Comparison of ENCODE assay signal across 9 cellular contexts in genomic region chr18:8771930-8772329, GRCh38.
DNase-seq lines count a peak whose midpoint lies in the region; TF ChIP-seq lines count a peak whose summit lies in the region.
"Had no signal": no experiment of that assay in that cellular context is flagged by ENCODE, and none has a peak within 500 bp of the region (broad histone marks: within the 10 kb centered on the region; RNA-seq: fewer than 3 reads in every experiment).

No MANE protein-coding gene starts in this region.

- H3K36me3 ChIP-seq in hepatocyte (replicated peaks; ENCODE audit: insufficient read depth, low read depth) (no peaks in the 10 kb centered on the region), ovary (no peaks in the 10 kb centered on the region), OCI-LY7 (ENCODE audit: insufficient read depth, low read length) (peaks cover 44% of the 10 kb centered on the region)
- H3K36me3 ChIP-seq: uterus had no signal

- WGBS in hepatocyte (ENCODE audit: low lambda C conversion rate, missing lambda C conversion rate): 84% methylated on average over 8 of the region's 8 CpGs
- 73 to 88% (median 81%) methylated on average over 8 of the region's 8 CpGs for WGBS in ovary, 3 donors

- DNase-seq in Daoy (ENCODE audit: low read depth) (peak; percentile 11), NCI-H345 treated with DMSO at 0.1 percent for 48 hours (lab: John Stamatoyannopoulos, UW; ENCODE audit: unreplicated experiment) (peak; percentile 44), coronary artery (ENCODE audit: low spot score) (peak; percentile 53), pons (ENCODE audit: low spot score) (peak; percentile 57), hepatocyte (ENCODE audit: low spot score) (no peak), ovary (no peak), OCI-LY7 (ENCODE audit: low spot score) (no peak)
- DNase-seq: HCEC 1CT, uterus had no signal

- H3K4me1 ChIP-seq in hepatocyte (ENCODE audit: insufficient read depth) (peaks cover 6% of the 10 kb centered on the region), ovary (ENCODE audit: insufficient read depth) (no peaks in the 10 kb centered on the region), OCI-LY7 (ENCODE audit: insufficient read depth, low read length, poor library complexity, severe bottlenecking) (no peaks in the 10 kb centered on the region)
- H3K4me1 ChIP-seq: uterus had no signal

- no peak overlapping the region for H2AFZ ChIP-seq in hepatocyte
- no peak overlapping the region for H2AFZ ChIP-seq in OCI-LY7 (ENCODE audit: low read length)

- H3K27me3 ChIP-seq in hepatocyte: no peaks in the 10 kb centered on the region
- no peaks in the 10 kb centered on the region for H3K27me3 ChIP-seq in ovary
- H3K27me3 ChIP-seq: uterus had no signal

- H3K9me3 ChIP-seq in hepatocyte (ENCODE audit: low read depth) (no peaks in the 10 kb centered on the region), ovary (no peaks in the 10 kb centered on the region), OCI-LY7 (ENCODE audit: low read length) (no peaks in the 10 kb centered on the region)
- H3K9me3 ChIP-seq: uterus had no signal

- no peak for TF ChIP-seq EP300 in ovary (IDR thresholded peaks at IDR 0.05)

- no peak overlapping the region for H3K27ac ChIP-seq in coronary artery
- no peak overlapping the region for H3K27ac ChIP-seq in hepatocyte
- H3K27ac ChIP-seq in ovary: no peak overlapping the region
- H3K27ac ChIP-seq in OCI-LY7 (ENCODE audit: low read depth, low read length, poor library complexity, severe bottlenecking): no peak overlapping the region
- H3K27ac ChIP-seq: uterus had no signal

- CTCF ChIA-PET in OCI-LY7 (lab: Charles Lee; ENCODE audit: unreplicated experiment): no interaction called here

- H3K4me3 ChIP-seq in coronary artery (no peak overlapping the region), hepatocyte (no peak overlapping the region), ovary (no peak overlapping the region), OCI-LY7 (ENCODE audit: low read depth, low read length, poor library complexity, severe bottlenecking) (no peak overlapping the region)
- H3K4me3 ChIP-seq: uterus had no signal

- POLR2A ChIA-PET in OCI-LY7 (lab: Charles Lee): interaction anchor here (0.6 to 1.0 kb wide), 4 partner anchors 28 to 229 kb away, joined by 3 to 4 read pairs (median 4); no protein-coding TSS in a partner anchor

- no peaks in the 10 kb centered on the region for H3K9me2 ChIP-seq in hepatocyte (replicated peaks; ENCODE audit: insufficient read depth)
- no peaks in the 10 kb centered on the region for H3K9me2 ChIP-seq in OCI-LY7 (ENCODE audit: insufficient read depth, low read length)

- intact Hi-C loops in ovary (cut with DNase I): no loop called here
- intact Hi-C loops in OCI-LY7 (cut with micrococcal nuclease; ENCODE audit: unreplicated experiment): no loop called here

- no peak for TF ChIP-seq POLR2A in ovary (IDR thresholded peaks at IDR 0.05)

- BruUV-seq in OCI-LY7 (replicated peaks; lab: Mats Ljungman, UMichigan): no TSS peak

- TF ChIP-seq CTCF in coronary artery (IDR thresholded peaks at IDR 0.05): no peak
- no peak for TF ChIP-seq CTCF in hepatocyte (IDR thresholded peaks at IDR 0.05; ENCODE audit: poor library complexity)
- TF ChIP-seq CTCF in ovary (IDR thresholded peaks at IDR 0.05): no peak
- no peak for TF ChIP-seq CTCF in OCI-LY7 (conservative IDR thresholded peaks at IDR 0.05; ENCODE audit: low read length)

- H3K4me2 ChIP-seq in hepatocyte: no peak overlapping the region
- no peak overlapping the region for H3K4me2 ChIP-seq in OCI-LY7 (ENCODE audit: low read length)

- H4K20me1 ChIP-seq in hepatocyte (ENCODE audit: insufficient read depth, poor library complexity, severe bottlenecking): no peaks in the 10 kb centered on the region
- H4K20me1 ChIP-seq in OCI-LY7 (ENCODE audit: insufficient read depth, low read length): no peaks in the 10 kb centered on the region

- H3K79me2 ChIP-seq in hepatocyte (no peaks in the 10 kb centered on the region), OCI-LY7 (ENCODE audit: insufficient read depth, low read depth, low read length) (no peaks in the 10 kb centered on the region)

Comparison
In these comparisons a context has a peak if more than half of its experiments do, and no peak if none do; other contexts are left out.
1. DNase-seq: peak in Daoy (single experiment), NCI-H345 treated with DMSO at 0.1 percent for 48 hours (single experiment), coronary artery (single experiment) and pons (single experiment); none in hepatocyte (single experiment), ovary (0 of 5) and OCI-LY7 (single experiment).